Comparison of ENCODE assay signal across 1 cellular context in genomic region chr20:25317351-25318075, GRCh38.
TF ChIP-seq lines count a peak whose summit lies in the region.

No MANE protein-coding gene starts in this region.

TF ChIP-seq in HepG2, 621 proteins besides CTCF, POLR2A, EP300 and RAD21 (continued from another document):
- TF ChIP-seq, protein P1, sequence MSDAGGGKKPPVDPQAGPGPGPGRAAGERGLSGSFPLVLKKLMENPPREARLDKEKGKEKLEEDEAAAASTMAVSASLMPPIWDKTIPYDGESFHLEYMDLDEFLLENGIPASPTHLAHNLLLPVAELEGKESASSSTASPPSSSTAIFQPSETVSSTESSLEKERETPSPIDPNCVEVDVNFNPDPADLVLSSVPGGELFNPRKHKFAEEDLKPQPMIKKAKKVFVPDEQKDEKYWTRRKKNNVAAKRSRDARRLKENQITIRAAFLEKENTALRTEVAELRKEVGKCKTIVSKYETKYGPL (CRISPR knock-in tag; IDR thresholded peaks at IDR 0.05) = no peak
- TF ChIP-seq ZNF563 (CRISPR knock-in tag; IDR thresholded peaks at IDR 0.05) (0 out of 2 replicates have a peak, but pooled peaks have one; percentile 40), ZNF713 (CRISPR knock-in tag; IDR thresholded peaks at IDR 0.05) (no peak), JDP2 (CRISPR knock-in tag; IDR thresholded peaks at IDR 0.05; ENCODE audit: borderline replicate concordance) (no peak), CAMTA2 (CRISPR knock-in tag; IDR thresholded peaks at IDR 0.05; ENCODE audit: borderline replicate concordance) (0 out of 2 replicates have a peak, but pooled peaks have one; percentile 40)
- TF ChIP-seq, protein P2, sequence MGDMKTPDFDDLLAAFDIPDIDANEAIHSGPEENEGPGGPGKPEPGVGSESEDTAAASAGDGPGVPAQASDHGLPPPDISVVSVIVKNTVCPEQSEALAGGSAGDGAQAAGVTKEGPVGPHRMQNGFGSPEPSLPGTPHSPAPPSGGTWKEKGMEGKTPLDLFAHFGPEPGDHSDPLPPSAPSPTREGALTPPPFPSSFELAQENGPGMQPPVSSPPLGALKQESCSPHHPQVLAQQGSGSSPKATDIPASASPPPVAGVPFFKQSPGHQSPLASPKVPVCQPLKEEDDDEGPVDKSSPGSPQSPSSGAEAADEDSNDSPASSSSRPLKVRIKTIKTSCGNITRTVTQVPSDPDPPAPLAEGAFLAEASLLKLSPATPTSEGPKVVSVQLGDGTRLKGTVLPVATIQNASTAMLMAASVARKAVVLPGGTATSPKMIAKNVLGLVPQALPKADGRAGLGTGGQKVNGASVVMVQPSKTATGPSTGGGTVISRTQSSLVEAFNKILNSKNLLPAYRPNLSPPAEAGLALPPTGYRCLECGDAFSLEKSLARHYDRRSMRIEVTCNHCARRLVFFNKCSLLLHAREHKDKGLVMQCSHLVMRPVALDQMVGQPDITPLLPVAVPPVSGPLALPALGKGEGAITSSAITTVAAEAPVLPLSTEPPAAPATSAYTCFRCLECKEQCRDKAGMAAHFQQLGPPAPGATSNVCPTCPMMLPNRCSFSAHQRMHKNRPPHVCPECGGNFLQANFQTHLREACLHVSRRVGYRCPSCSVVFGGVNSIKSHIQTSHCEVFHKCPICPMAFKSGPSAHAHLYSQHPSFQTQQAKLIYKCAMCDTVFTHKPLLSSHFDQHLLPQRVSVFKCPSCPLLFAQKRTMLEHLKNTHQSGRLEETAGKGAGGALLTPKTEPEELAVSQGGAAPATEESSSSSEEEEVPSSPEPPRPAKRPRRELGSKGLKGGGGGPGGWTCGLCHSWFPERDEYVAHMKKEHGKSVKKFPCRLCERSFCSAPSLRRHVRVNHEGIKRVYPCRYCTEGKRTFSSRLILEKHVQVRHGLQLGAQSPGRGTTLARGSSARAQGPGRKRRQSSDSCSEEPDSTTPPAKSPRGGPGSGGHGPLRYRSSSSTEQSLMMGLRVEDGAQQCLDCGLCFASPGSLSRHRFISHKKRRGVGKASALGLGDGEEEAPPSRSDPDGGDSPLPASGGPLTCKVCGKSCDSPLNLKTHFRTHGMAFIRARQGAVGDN (CRISPR knock-in tag; IDR thresholded peaks at IDR 0.05) = 0 out of 2 replicates have a peak, but pooled peaks have one; percentile 17
